ENCODE assay signal across 23 cellular contexts in the genomic region with DNA sequence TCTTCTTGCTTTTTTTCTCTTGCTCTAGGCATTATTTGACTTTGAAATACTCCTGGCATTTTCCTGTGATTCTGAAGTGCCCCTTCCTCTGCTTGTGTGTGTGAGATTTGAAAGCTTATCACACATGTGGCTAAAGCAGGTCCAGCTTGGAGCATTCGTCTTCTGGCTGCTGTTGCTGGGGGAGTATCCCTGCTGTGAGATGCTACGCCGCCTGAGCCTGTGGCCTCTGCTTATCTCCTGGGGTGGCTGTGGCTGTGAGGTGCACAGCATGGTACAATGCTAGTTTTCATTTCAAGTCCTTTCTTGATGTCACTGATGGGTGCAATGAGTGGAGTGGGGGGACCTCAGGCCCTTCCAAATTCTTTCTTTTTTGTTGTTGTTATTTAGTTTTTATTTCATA.
"Had no signal": no experiment of that assay in that cellular context is flagged by ENCODE, and none has a peak within 500 bp of the region (broad histone marks: within the 10 kb centered on the region; RNA-seq: fewer than 3 reads in every experiment).

No MANE protein-coding gene starts in this region.

- H3K4me3 Mint-ChIP-seq: activated CD4-positive, alpha-beta memory T cell treated with anti-CD3 and anti-CD28 coated beads, Interleukin-2, amount 10 ng/mL, durations not matched to agents 7 days and 5 days; activated CD4-positive, alpha-beta T cell treated with anti-CD3 and anti-CD28 coated beads for 36 hours; activated naive CD8-positive, alpha-beta T cell treated with anti-CD3 and anti-CD28 coated beads, Interleukin-2, amount 10 ng/mL, durations not matched to agents 7 days and 5 days; T-helper 1 cell treated with Interleukin-12 subunit alpha and Interleukin-12 subunit beta and Interleukin-4 antibody, amounts not matched to agents 30 μg/mL and 1 μg/mL, for 36 hours had no signal

- H3K4me1 ChIP-seq: Peyer's patch, SJSA1 had no signal

- DNase-seq: activated CD4-positive, alpha-beta memory T cell treated with anti-CD3 and anti-CD28 coated beads, Interleukin-2, amount 10 ng/mL, durations not matched to agents 7 days and 5 days; activated CD4-positive, alpha-beta T cell treated with anti-CD3 and anti-CD28 coated beads for 36 hours; activated CD4-positive, alpha-beta T cell treated with anti-CD3 and anti-CD28 coated beads, Interleukin-2, amount 50 U/mL, for 1 hour; activated naive CD4-positive, alpha-beta T cell treated with anti-CD3 and anti-CD28 coated beads, Interleukin-2, amount 50 U/mL, for 16 hours; activated naive CD8-positive, alpha-beta T cell treated with anti-CD3 and anti-CD28 coated beads, Interleukin-2, amount 10 ng/mL, durations not matched to agents 7 days and 5 days; adrenal gland; anterior cingulate cortex; Karpas-422; MM.1S; NCI-H1105; NCI-H1436; NCI-H1694 treated with DMSO at 0.1 percent for 48 hours; NCI-H2029 treated with DMSO at 0.1 percent for 48 hours; NCI-H345; NCI-H510A; NCI-H526 treated with DMSO at 0.1 percent for 48 hours; NCI-H82; Peyer's patch; Right ventricle myocardium superior; WERI-Rb-1 had no signal

- H3K9me3 Mint-ChIP-seq: activated CD4-positive, alpha-beta memory T cell treated with anti-CD3 and anti-CD28 coated beads, Interleukin-2, amount 10 ng/mL, durations not matched to agents 7 days and 5 days; activated naive CD8-positive, alpha-beta T cell treated with anti-CD3 and anti-CD28 coated beads, Interleukin-2, amount 10 ng/mL, durations not matched to agents 7 days and 5 days; T-helper 1 cell treated with Interleukin-12 subunit alpha and Interleukin-12 subunit beta and Interleukin-4 antibody, amounts not matched to agents 30 μg/mL and 1 μg/mL, for 36 hours had no signal

- H3K27me3 ChIP-seq: adrenal gland, Peyer's patch, SJSA1 had no signal

- H3K27me3 Mint-ChIP-seq: activated CD4-positive, alpha-beta memory T cell treated with anti-CD3 and anti-CD28 coated beads, Interleukin-2, amount 10 ng/mL, durations not matched to agents 7 days and 5 days; activated CD4-positive, alpha-beta T cell treated with anti-CD3 and anti-CD28 coated beads for 36 hours; activated naive CD8-positive, alpha-beta T cell treated with anti-CD3 and anti-CD28 coated beads, Interleukin-2, amount 10 ng/mL, durations not matched to agents 7 days and 5 days had no signal

- H3K4me3 ChIP-seq: adrenal gland, Peyer's patch, SJSA1 had no signal

- H3K36me3 ChIP-seq: adrenal gland, Peyer's patch, SJSA1, WERI-Rb-1 had no signal

- H3K9me3 ChIP-seq: adrenal gland, Peyer's patch, SJSA1 had no signal

- H3K27ac ChIP-seq: adrenal gland, Peyer's patch, RWPE1, SJSA1, WERI-Rb-1 had no signal

- H3K27ac Mint-ChIP-seq: activated CD4-positive, alpha-beta memory T cell treated with anti-CD3 and anti-CD28 coated beads, Interleukin-2, amount 10 ng/mL, durations not matched to agents 7 days and 5 days; activated CD4-positive, alpha-beta T cell treated with anti-CD3 and anti-CD28 coated beads for 36 hours; activated naive CD8-positive, alpha-beta T cell treated with anti-CD3 and anti-CD28 coated beads, Interleukin-2, amount 10 ng/mL, durations not matched to agents 7 days and 5 days; T-helper 1 cell treated with Interleukin-12 subunit alpha and Interleukin-12 subunit beta and Interleukin-4 antibody, amounts not matched to agents 30 μg/mL and 1 μg/mL, for 36 hours had no signal
